In the genomic region with DNA sequence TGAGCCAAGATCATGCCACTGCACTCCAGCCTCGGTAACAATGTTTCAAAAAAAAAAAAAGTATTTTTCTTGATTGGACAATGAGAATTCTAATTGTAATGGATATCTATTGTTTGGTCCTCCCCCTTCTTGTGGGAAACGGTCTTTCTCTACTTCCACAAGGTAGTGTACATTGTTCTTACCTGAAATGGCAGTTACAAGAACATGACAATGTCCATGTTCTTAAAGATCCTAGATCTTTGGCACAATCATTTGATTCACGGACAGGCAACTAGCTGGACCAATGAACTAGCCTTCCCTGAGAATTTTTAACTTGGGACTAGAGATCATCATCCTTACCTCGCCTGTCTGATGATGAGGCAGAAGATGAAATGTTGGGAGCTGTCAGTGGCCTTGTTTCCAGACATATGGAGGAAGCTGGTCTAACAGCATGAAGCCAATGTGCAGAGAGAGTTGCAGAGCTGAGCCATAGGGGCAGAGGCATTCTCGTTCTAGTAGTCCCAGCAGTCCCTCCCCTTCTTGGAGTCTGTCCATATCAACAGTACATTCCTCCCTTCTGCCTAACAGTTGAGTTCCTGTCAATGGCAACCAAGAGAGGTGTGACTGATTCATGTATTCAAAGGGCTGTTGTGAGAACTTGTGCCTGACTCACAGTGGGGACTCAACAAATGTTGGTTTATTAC, we compare ENCODE assay signal across 8 cellular contexts. TPM values are rescaled to one million over a fixed set of nuclear protein-coding genes. Genes with fewer than 3 reads are reported as not detected.
A peak's percentile ranks its signal among the peaks of the same experiment; 100 is the strongest.
DNase-seq lines count a peak whose midpoint lies in the region; ATAC-seq, FAIRE-seq and TF ChIP-seq lines count a peak whose summit lies in the region.

No MANE protein-coding gene starts in this region.

- H3K27me3 ChIP-seq in MG63 (no peaks in the 10 kb centered on the region), bronchial epithelial cell (ENCODE audit: control insufficient read depth, insufficient read depth, low read length) (no peaks in the 10 kb centered on the region), suprapubic skin (no peaks in the 10 kb centered on the region)

- H3K9me3 ChIP-seq in MG63 (no peaks in the 10 kb centered on the region; the same call in 1 of the 2 replicates), suprapubic skin (no peaks in the 10 kb centered on the region)

- H3K4me1 Mint-ChIP-seq in memory B cell, result peaks cover 12% of the 10 kb centered on the region

- H3K4me3 ChIP-seq in MG63 (no peak overlapping the region), bronchial epithelial cell (ENCODE audit: low read depth, low read length) (no peak overlapping the region), suprapubic skin (no peak overlapping the region)

- DNase-seq in DMS 273 (lab: John Stamatoyannopoulos, UW; ENCODE audit: unreplicated experiment), result peak; percentile 39
- peak; percentile 30 for DNase-seq in MG63
- peak; percentile 95 for DNase-seq in bronchial epithelial cell (ENCODE audit: low read depth)
- DNase-seq in memory B cell (ENCODE audit: low spot score in 2 of 2), result no peak
- DNase-seq in suprapubic skin (ENCODE audit: low spot score in 2 of 2), result no peak
- no peak for DNase-seq in DMS53 (lab: John Stamatoyannopoulos, UW)
- no peak for DNase-seq in KG1 (lab: John Stamatoyannopoulos, UW)

- no peak overlapping the region for H3K4me3 Mint-ChIP-seq in memory B cell

- peak overlapping the region; percentile 78 for H3K27ac Mint-ChIP-seq in memory B cell

- no peak for TF ChIP-seq CTCF in bronchial epithelial cell (IDR thresholded peaks at IDR 0.05; ENCODE audit: insufficient read depth, low read length, severe bottlenecking)
- no peak for TF ChIP-seq CTCF in suprapubic skin (IDR thresholded peaks at IDR 0.05)

- FAIRE-seq in bronchial epithelial cell (lab: Jason Lieb, UNC), result peak; percentile 28

- H3K36me3 Mint-ChIP-seq in memory B cell, result no peaks in the 10 kb centered on the region

- H3K27me3 Mint-ChIP-seq in memory B cell, result no peaks in the 10 kb centered on the region

- TF ChIP-seq EP300 in suprapubic skin (IDR thresholded peaks at IDR 0.05), result no peak

- TF ChIP-seq POLR2A in suprapubic skin (IDR thresholded peaks at IDR 0.05), result no peak

- no peaks in the 10 kb centered on the region for H3K9me3 Mint-ChIP-seq in memory B cell

- peaks cover 7% of the 10 kb centered on the region for H3K36me3 ChIP-seq in MG63
- no peaks in the 10 kb centered on the region for H3K36me3 ChIP-seq in bronchial epithelial cell (ENCODE audit: control insufficient read depth, insufficient read depth, low read length)
- H3K36me3 ChIP-seq in suprapubic skin, result no peaks in the 10 kb centered on the region

- no peak overlapping the region for H3K27ac ChIP-seq in suprapubic skin

- H3K4me1 ChIP-seq in suprapubic skin, result peaks cover 21% of the 10 kb centered on the region

- 74% methylated on average over 5 of the region's 5 CpGs for WGBS in suprapubic skin

- ATAC-seq in memory B cell (ENCODE audit: low read depth) (no peak), GM21717 (IDR thresholded peaks at IDR 0.05; ENCODE audit: unreplicated experiment) (no peak)

RNA-seq across cellular contexts. Expression of a gene that starts 2.2 kb away (rescaled TPM):
- total RNA-seq in MG63 (2014; rRNA removed; shearing (Covaris generic); ENCODE audit: low replicate concordance), result 67.5 and 72.8 TPM in 2 replicates
- total RNA-seq in bronchial epithelial cell (62.7 and 65.0 TPM in 2 replicates), suprapubic skin (100 to 1,000 TPM in 3 of 4 donors, 10 to 100 TPM in 1; 89.7 to 273 (median 143) TPM)

RNA-seq across cellular contexts. Expression of a gene that starts 43.6 kb away (rescaled TPM):
- 23.3 and 29.1 TPM in 2 replicates for total RNA-seq in MG63 (2014; rRNA removed; shearing (Covaris generic); ENCODE audit: low replicate concordance)
- total RNA-seq in bronchial epithelial cell, result 0.51 and 6.1 TPM in 2 replicates
- total RNA-seq in suprapubic skin, result 1 to 10 TPM in 3 of 4 donors, under 1 TPM in 1; 0.93 to 4.8 (median 2.7) TPM

Comparison
In these comparisons a context has a peak if more than half of its experiments do, and no peak if none do; other contexts are left out.
1. DNase-seq: peak in DMS 273 (single experiment), MG63 (single experiment) and bronchial epithelial cell (single experiment); none in memory B cell (0 of 2), suprapubic skin (0 of 2), DMS53 (single experiment) and KG1 (single experiment).